In genomic region chr9:126036881-126037291, GRCh38 we compare ENCODE assay signal across 16 cellular contexts.
"Had no signal": no experiment of that assay in that cellular context is flagged by ENCODE, and none has a peak within 500 bp of the region (broad histone marks: within the 10 kb centered on the region; RNA-seq: fewer than 3 reads in every experiment).

No MANE protein-coding gene starts in this region.

- H3K27ac ChIP-seq: breast epithelium, esophagus squamous epithelium, parathyroid adenoma, thyroid gland, uterus had no signal

- H3K27me3 ChIP-seq: breast epithelium, sigmoid colon, thyroid gland, uterus had no signal

- H3K9me3 ChIP-seq: breast epithelium, esophagus squamous epithelium, sigmoid colon, thyroid gland, uterus had no signal

- H2AFZ ChIP-seq: parathyroid adenoma had no signal

- H3K36me3 ChIP-seq: breast epithelium, esophagus squamous epithelium, sigmoid colon, thyroid gland, uterus had no signal

- H3K4me3 ChIP-seq: breast epithelium, esophagus squamous epithelium, sigmoid colon, thyroid gland, uterus had no signal

- H3K9ac ChIP-seq: parathyroid adenoma had no signal

- DNase-seq: activated CD4-positive, CD25-positive, alpha-beta regulatory T cell treated with anti-CD3 and anti-CD28 coated beads, Interleukin-2, amount 50 U/mL, for 72 hours; activated effector memory CD4-positive, alpha-beta T cell treated with anti-CD3 and anti-CD28 coated beads, Interleukin-2, amount 50 U/mL, for 16 hours; activated naive CD4-positive, alpha-beta T cell treated with anti-CD3 and anti-CD28 coated beads, Interleukin-2, amount 50 U/mL, for 16 hours; activated T-cell treated with anti-CD3 and anti-CD28 coated beads, Interleukin-2, amount 50 U/mL, for 72 hours; effector memory CD8-positive, alpha-beta T cell; esophagus squamous epithelium; foreskin fibroblast; hippocampal formation; left ventricle myocardium superior; naive B cell; sigmoid colon; stimulated activated naive CD4-positive, alpha-beta T cell treated with Interleukin-2 at 50 U/mL for 16 hours; thyroid gland; uterus had no signal

- H3K4me1 ChIP-seq: breast epithelium, esophagus squamous epithelium, parathyroid adenoma, sigmoid colon, thyroid gland, uterus had no signal
